Comparison of ENCODE assay signal across 14 cellular contexts in genomic region chr2:104473568-104473967, GRCh38.
"Had no signal": no experiment of that assay in that cellular context is flagged by ENCODE, and none has a peak within 500 bp of the region (broad histone marks: within the 10 kb centered on the region; RNA-seq: fewer than 3 reads in every experiment).

No MANE protein-coding gene starts in this region.

- ATAC-seq: activated CD4-positive, CD25-positive, alpha-beta regulatory T cell treated with anti-CD3 and anti-CD28 coated beads, Interleukin-2, amount 50 U/mL, for 24 hours had no signal

- H3K4me3 ChIP-seq: dorsolateral prefrontal cortex, left ventricle myocardium inferior, tibial artery had no signal

- DNase-seq: activated CD4-positive, alpha-beta T cell treated with anti-CD3 and anti-CD28 coated beads, Interleukin-2, amount 50 U/mL, for 1 hour; activated naive CD4-positive, alpha-beta T cell; activated T-cell treated with anti-CD3 and anti-CD28 coated beads for 4 hours; anterior cingulate cortex; dorsolateral prefrontal cortex; endodermal cell; erythroblast; kidney; left ventricle myocardium inferior; naive B cell; stimulated activated CD4-positive, alpha-beta T cell treated with anti-CD3 and anti-CD28 coated beads, Interleukin-2, amount 100 ng/mL, for 48 hours; stimulated activated naive CD4-positive, alpha-beta T cell; tibial artery had no signal
